Comparison of ENCODE assay signal across 9 cellular contexts in genomic region chr5:9898319-9898718, GRCh38.
DNase-seq lines count a peak whose midpoint lies in the region; ATAC-seq, FAIRE-seq and TF ChIP-seq lines count a peak whose summit lies in the region.
"Had no signal": no experiment of that assay in that cellular context is flagged by ENCODE, and none has a peak within 500 bp of the region (broad histone marks: within the 10 kb centered on the region; RNA-seq: fewer than 3 reads in every experiment).

No MANE protein-coding gene starts in this region.

- no peak for FAIRE-seq in H54 (lab: Jason Lieb, UNC)
- FAIRE-seq in GM12892 (lab: Jason Lieb, UNC) = no peak

- H3K4me1 Mint-ChIP-seq in MCF 10A (ENCODE audit: insufficient read depth, unreplicated experiment) = no peaks in the 10 kb centered on the region

- ATAC-seq in HG02588 (IDR thresholded peaks at IDR 0.05; ENCODE audit: unreplicated experiment) = no peak

- H3K36me3 Mint-ChIP-seq in MCF 10A (ENCODE audit: insufficient read depth, unreplicated experiment) = no peaks in the 10 kb centered on the region

- H3K27ac Mint-ChIP-seq in MCF 10A (ENCODE audit: low read depth, unreplicated experiment) = no peak overlapping the region

- CTCF ChIA-PET in MCF 10A (lab: Yijun Ruan, JAX) = interaction anchor here (0.6 to 3.7 kb wide), 21 partner anchors 8 to 250 kb away, joined by 3 to 32 read pairs (median 5); no protein-coding TSS in a partner anchor

- no peak overlapping the region for H3K4me3 ChIP-seq in breast epithelium
- H3K4me3 ChIP-seq: SK-N-MC had no signal

- no peaks in the 10 kb centered on the region for H3K36me3 ChIP-seq in breast epithelium

- DNase-seq in MCF 10A (ENCODE audit: unreplicated experiment) = peak; percentile 66
- DNase-seq in breast epithelium (ENCODE audit: low spot score in 2 of 2) = no peak
- DNase-seq in RPMI7951 (ENCODE audit: low read depth) = peak; percentile 20
- DNase-seq in hippocampal formation (lab: John Stamatoyannopoulos, UW) = peak; percentile 17 to 21
- DNase-seq in stimulated activated naive CD4-positive, alpha-beta T cell (lab: John Stamatoyannopoulos, UW) = no peak
- no peak for DNase-seq in H54 (ENCODE audit: insufficient read length, low spot score)
- DNase-seq in GM12892 (ENCODE audit: insufficient read length) = no peak

- no peaks in the 10 kb centered on the region for H3K4me1 ChIP-seq in breast epithelium

- TF ChIP-seq POLR2A in breast epithelium (IDR thresholded peaks at IDR 0.05) (no peak), H54 (IDR thresholded peaks at IDR 0.05; ENCODE audit: low read depth, low read length) (no peak), GM12892 (IDR thresholded peaks at IDR 0.05; ENCODE audit: low read depth, low read length) (no peak)

- BruUV-seq in MCF 10A (replicated peaks; lab: Mats Ljungman, UMichigan) = no TSS peak

- intact Hi-C loops in MCF 10A (cut with micrococcal nuclease) (loop anchor here (1.0 to 10.0 kb wide), 4 partner anchors 56 to 248 kb away; no protein-coding TSS in a partner anchor), breast epithelium (cut with DNase I; ENCODE audit: low total_unique reads) (loop anchor here (10.0 kb wide), 1 partner anchor 274 kb away; no protein-coding TSS in a partner anchor)

- no peak overlapping the region for H3K4me3 Mint-ChIP-seq in MCF 10A (ENCODE audit: unreplicated experiment)

- H3K9me3 ChIP-seq in breast epithelium = peaks cover 0 to 8% of the 10 kb centered on the region in 2 donors

- POLR2A ChIA-PET in MCF 10A (lab: Yijun Ruan, JAX) = no interaction called here

- TF ChIP-seq CTCF in MCF 10A (IDR thresholded peaks at IDR 0.05; ENCODE audit: unreplicated experiment) = peak; percentile 45
- no peak for TF ChIP-seq CTCF in breast epithelium (IDR thresholded peaks at IDR 0.05)

- no peaks in the 10 kb centered on the region for H3K27me3 Mint-ChIP-seq in MCF 10A (ENCODE audit: insufficient read depth, unreplicated experiment)

- H3K9me3 Mint-ChIP-seq in MCF 10A (ENCODE audit: unreplicated experiment) = no peaks in the 10 kb centered on the region

- no peak overlapping the region for H3K27ac ChIP-seq in breast epithelium
- H3K27ac ChIP-seq: SK-N-MC had no signal

- H3K27me3 ChIP-seq in breast epithelium = no peaks in the 10 kb centered on the region

Comparison
In these comparisons a context has a peak if more than half of its experiments do, and no peak if none do; other contexts are left out.
1. DNase-seq: peak in MCF 10A (single experiment), RPMI7951 (single experiment) and hippocampal formation (2 of 2); none in breast epithelium (0 of 2), stimulated activated naive CD4-positive, alpha-beta T cell (0 of 6), H54 (single experiment) and GM12892 (single experiment).